1 cellular context compared by ENCODE assay signal in the genomic region with DNA sequence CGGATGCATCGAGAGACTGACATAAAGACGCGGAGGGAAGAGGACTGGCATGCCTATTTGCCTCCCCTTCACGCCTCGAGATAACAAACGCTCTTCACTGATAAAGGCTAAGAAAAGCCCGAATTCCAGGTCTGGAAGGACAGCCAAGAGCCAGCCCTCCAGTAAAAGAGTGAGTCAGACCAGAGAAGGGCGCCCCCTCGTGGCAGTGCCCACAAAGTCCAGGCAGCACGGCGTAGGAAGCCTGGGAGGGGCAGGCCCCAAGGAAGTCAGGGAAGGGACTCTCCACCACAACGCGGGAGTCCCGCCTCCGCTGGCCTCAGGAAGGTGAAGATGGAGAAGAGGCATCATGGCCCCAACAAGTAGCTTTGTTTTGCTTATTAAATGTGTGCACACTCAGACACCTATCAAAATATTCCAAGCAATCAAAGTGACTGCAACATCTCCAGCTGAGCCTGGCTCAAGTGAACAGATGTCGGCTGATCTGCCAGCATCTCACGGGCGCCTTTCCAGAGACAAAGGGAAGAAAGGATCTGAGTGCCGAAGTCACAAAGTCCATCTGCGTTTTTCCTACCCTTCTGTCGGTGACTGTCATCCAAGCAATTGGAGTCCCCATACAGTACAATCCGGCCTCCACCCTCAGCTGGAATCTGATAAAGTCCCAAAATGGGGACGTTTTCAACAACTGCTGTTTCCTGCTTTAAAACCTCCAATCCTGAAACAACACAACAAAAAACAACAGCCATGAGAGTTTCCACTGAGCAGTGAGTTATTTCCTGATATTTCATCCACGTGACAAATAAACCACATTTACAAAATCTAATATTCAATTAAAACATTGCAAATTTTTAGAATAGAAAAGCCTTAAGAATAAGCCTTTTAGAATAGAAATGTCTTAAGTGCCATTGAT.
TF ChIP-seq lines count a peak whose summit lies in the region.

No MANE protein-coding gene starts in this region.

TF ChIP-seq in K562, 482 proteins besides CTCF, POLR2A, EP300 and RAD21 (continued from another document and continues in another):
- TF ChIP-seq, protein P1, sequence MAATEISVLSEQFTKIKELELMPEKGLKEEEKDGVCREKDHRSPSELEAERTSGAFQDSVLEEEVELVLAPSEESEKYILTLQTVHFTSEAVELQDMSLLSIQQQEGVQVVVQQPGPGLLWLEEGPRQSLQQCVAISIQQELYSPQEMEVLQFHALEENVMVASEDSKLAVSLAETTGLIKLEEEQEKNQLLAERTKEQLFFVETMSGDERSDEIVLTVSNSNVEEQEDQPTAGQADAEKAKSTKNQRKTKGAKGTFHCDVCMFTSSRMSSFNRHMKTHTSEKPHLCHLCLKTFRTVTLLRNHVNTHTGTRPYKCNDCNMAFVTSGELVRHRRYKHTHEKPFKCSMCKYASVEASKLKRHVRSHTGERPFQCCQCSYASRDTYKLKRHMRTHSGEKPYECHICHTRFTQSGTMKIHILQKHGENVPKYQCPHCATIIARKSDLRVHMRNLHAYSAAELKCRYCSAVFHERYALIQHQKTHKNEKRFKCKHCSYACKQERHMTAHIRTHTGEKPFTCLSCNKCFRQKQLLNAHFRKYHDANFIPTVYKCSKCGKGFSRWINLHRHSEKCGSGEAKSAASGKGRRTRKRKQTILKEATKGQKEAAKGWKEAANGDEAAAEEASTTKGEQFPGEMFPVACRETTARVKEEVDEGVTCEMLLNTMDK (IDR thresholded peaks at IDR 0.05; ENCODE audit: borderline replicate concordance, insufficient read depth, low read depth, low read length, poor library complexity, severe bottlenecking): peak; percentile 91
- TF ChIP-seq KLF16 (IDR thresholded peaks at IDR 0.05) (no peak), NFE2 (IDR thresholded peaks at IDR 0.05; ENCODE audit: low read depth) (no peak), SPI1 (IDR thresholded peaks at IDR 0.05; ENCODE audit: borderline replicate concordance, low read depth, low read length) (0 out of 2 replicates have a peak, but pooled peaks have one; percentile 5), ZNF282 (CRISPR knock-in tag; IDR thresholded peaks at IDR 0.05) (no peak), MTA3 (IDR thresholded peaks at IDR 0.05; ENCODE audit: borderline replicate concordance) (0 out of 2 replicates have a peak, but pooled peaks have one; percentile 64), ZBTB40 (IDR thresholded peaks at IDR 0.05) (no peak), ZBTB40 (CRISPR knock-in tag; IDR thresholded peaks at IDR 0.05) (no peak), ZZZ3 (IDR thresholded peaks at IDR 0.05) (no peak), PRPF4 (IDR thresholded peaks at IDR 0.05; ENCODE audit: insufficient read depth, low read depth, low read length, poor library complexity, severe bottlenecking) (no peak), FUS (optimal IDR thresholded peaks at IDR 0.05; ENCODE audit: low read depth, low read length) (no peak), RBM34 (IDR thresholded peaks at IDR 0.05; ENCODE audit: borderline replicate concordance, insufficient read depth, low read length) (no peak), YY1 (IDR thresholded peaks at IDR 0.05; ENCODE audit: borderline replicate concordance in 1 of 3, control insufficient read depth in 1 of 3, extremely low read depth in 1 of 3, insufficient read depth in 3 of 3, insufficient read length in 1 of 3, insufficient replicate concordance in 2 of 3, low read depth in 1 of 3, low read length in 2 of 3) (peak in 1 of 3 experiments; percentile 31), HDAC6 (IDR thresholded peaks at IDR 0.05; ENCODE audit: low read depth, low read length) (no peak), E2F6 (IDR thresholded peaks at IDR 0.05; ENCODE audit: borderline replicate concordance in 1 of 2, extremely low read depth in 1 of 2, insufficient read depth in 1 of 2, insufficient read length in 1 of 2, low read depth in 1 of 2, low read length in 1 of 2, poor library complexity in 1 of 2, severe bottlenecking in 1 of 2) (peak in 1 of 2 experiments; percentile 13), NR2C2 (CRISPR knock-in tag; IDR thresholded peaks at IDR 0.05) (no peak), NR2C2 (tag; IDR thresholded peaks at IDR 0.05) (no peak), ATF3 (IDR thresholded peaks at IDR 0.05) (peak; percentile 59), ATF3 (CRISPR knock-in tag; conservative IDR thresholded peaks at IDR 0.05) (peak; percentile 71; the same call in 1 of the 2 replicates), ZNF766 (CRISPR knock-in tag; conservative IDR thresholded peaks at IDR 0.05) (no peak), ARID3A (IDR thresholded peaks at IDR 0.05; ENCODE audit: borderline replicate concordance, low read depth, low read length) (no peak), RBM25 (IDR thresholded peaks at IDR 0.05; ENCODE audit: low read depth, low read length, severe bottlenecking) (no peak), TEAD1 (CRISPR knock-in tag; IDR thresholded peaks at IDR 0.05) (0 out of 4 replicates have a peak, but pooled peaks of 1 of the 2 experiments have one; percentile 16), GABPB1 (CRISPR knock-in tag; IDR thresholded peaks at IDR 0.05) (peak; percentile 49; the same call in 1 of the 2 replicates), MAFF (IDR thresholded peaks at IDR 0.05; ENCODE audit: low read length) (no peak), NONO (IDR thresholded peaks at IDR 0.05; ENCODE audit: low read depth in 2 of 2, low read length in 1 of 2) (0 out of 4 replicates have a peak, but pooled peaks of 1 of the 2 experiments have one; percentile 23), CREM (IDR thresholded peaks at IDR 0.05; ENCODE audit: low read depth) (peak; percentile 80), FOXM1 (IDR thresholded peaks at IDR 0.05; ENCODE audit: low read depth) (no peak), FOXM1 (CRISPR knock-in tag; IDR thresholded peaks at IDR 0.05; ENCODE audit: low read depth) (no peak), LCOR (CRISPR knock-in tag; IDR thresholded peaks at IDR 0.05) (peak; percentile 47; the same call in 1 of the 2 replicates)
- TF ChIP-seq, protein P2, sequence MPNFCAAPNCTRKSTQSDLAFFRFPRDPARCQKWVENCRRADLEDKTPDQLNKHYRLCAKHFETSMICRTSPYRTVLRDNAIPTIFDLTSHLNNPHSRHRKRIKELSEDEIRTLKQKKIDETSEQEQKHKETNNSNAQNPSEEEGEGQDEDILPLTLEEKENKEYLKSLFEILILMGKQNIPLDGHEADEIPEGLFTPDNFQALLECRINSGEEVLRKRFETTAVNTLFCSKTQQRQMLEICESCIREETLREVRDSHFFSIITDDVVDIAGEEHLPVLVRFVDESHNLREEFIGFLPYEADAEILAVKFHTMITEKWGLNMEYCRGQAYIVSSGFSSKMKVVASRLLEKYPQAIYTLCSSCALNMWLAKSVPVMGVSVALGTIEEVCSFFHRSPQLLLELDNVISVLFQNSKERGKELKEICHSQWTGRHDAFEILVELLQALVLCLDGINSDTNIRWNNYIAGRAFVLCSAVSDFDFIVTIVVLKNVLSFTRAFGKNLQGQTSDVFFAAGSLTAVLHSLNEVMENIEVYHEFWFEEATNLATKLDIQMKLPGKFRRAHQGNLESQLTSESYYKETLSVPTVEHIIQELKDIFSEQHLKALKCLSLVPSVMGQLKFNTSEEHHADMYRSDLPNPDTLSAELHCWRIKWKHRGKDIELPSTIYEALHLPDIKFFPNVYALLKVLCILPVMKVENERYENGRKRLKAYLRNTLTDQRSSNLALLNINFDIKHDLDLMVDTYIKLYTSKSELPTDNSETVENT (CRISPR knock-in tag; IDR thresholded peaks at IDR 0.05): 0 out of 2 replicates have a peak, but pooled peaks have one; percentile 29
- TF ChIP-seq, protein P3, sequence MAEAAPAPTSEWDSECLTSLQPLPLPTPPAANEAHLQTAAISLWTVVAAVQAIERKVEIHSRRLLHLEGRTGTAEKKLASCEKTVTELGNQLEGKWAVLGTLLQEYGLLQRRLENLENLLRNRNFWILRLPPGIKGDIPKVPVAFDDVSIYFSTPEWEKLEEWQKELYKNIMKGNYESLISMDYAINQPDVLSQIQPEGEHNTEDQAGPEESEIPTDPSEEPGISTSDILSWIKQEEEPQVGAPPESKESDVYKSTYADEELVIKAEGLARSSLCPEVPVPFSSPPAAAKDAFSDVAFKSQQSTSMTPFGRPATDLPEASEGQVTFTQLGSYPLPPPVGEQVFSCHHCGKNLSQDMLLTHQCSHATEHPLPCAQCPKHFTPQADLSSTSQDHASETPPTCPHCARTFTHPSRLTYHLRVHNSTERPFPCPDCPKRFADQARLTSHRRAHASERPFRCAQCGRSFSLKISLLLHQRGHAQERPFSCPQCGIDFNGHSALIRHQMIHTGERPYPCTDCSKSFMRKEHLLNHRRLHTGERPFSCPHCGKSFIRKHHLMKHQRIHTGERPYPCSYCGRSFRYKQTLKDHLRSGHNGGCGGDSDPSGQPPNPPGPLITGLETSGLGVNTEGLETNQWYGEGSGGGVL (CRISPR knock-in tag; IDR thresholded peaks at IDR 0.05): no peak
